14 cellular contexts compared by ENCODE assay signal in genomic region chr11:134170909-134171281, GRCh38. TPM values are rescaled to one million over a fixed set of nuclear protein-coding genes. Genes with fewer than 3 reads are reported as not detected.
DNase-seq lines count a peak whose midpoint lies in the region; ATAC-seq, FAIRE-seq and TF ChIP-seq lines count a peak whose summit lies in the region.
"Had no signal": no experiment of that assay in that cellular context is flagged by ENCODE, and none has a peak within 500 bp of the region (broad histone marks: within the 10 kb centered on the region; RNA-seq: fewer than 3 reads in every experiment).

No MANE protein-coding gene starts in this region.

- DNase-seq in GM04503 (ENCODE audit: low read depth) (peak; percentile 24), astrocyte of the hippocampus (ENCODE audit: low read depth, low spot score) (peak; percentile 44), fibroblast of villous mesenchyme (ENCODE audit: low read depth) (peak; percentile 33), HTR-8/SVneo (ENCODE audit: insufficient read length, low spot score) (no peak), DMS 273 (lab: John Stamatoyannopoulos, UW; ENCODE audit: unreplicated experiment) (no peak)
- DNase-seq: Caco-2, GDM1, H7, NCI-H1436, NCI-H2081, NCI-H524 treated with DMSO at 0.1 percent for 48 hours, SIG-M5 had no signal

- TF ChIP-seq CTCF in fibroblast of villous mesenchyme (IDR thresholded peaks at IDR 0.05; ENCODE audit: insufficient read depth, low read depth, low read length), result no peak

- no peak overlapping the region for H3K4me3 ChIP-seq in fibroblast of villous mesenchyme (ENCODE audit: low read depth, low read length)

- ATAC-seq in HG03097 (IDR thresholded peaks at IDR 0.05; ENCODE audit: low FRiP score, unreplicated experiment) (no peak), HG03280 (IDR thresholded peaks at IDR 0.05; ENCODE audit: unreplicated experiment) (no peak)

- FAIRE-seq in HTR-8/SVneo (lab: Jason Lieb, UNC), result no peak

RNA-seq across cellular contexts. Expression of gene NCAPD3, which starts 52.9 kb away (rescaled TPM):
- total RNA-seq in fibroblast of villous mesenchyme, result 15.5 and 21.2 TPM in 2 replicates

RNA-seq across cellular contexts. Expression of gene VPS26B, which starts 53.6 kb away (rescaled TPM):
- total RNA-seq in fibroblast of villous mesenchyme, result 41.5 and 42.2 TPM in 2 replicates

Comparison
In these comparisons a context has a peak if more than half of its experiments do, and no peak if none do; other contexts are left out.
1. DNase-seq: peak in GM04503 (single experiment), astrocyte of the hippocampus (single experiment) and fibroblast of villous mesenchyme (single experiment); none in HTR-8/SVneo (single experiment) and DMS 273 (single experiment).